ENCODE assay signal across 12 cellular contexts in the genomic region with DNA sequence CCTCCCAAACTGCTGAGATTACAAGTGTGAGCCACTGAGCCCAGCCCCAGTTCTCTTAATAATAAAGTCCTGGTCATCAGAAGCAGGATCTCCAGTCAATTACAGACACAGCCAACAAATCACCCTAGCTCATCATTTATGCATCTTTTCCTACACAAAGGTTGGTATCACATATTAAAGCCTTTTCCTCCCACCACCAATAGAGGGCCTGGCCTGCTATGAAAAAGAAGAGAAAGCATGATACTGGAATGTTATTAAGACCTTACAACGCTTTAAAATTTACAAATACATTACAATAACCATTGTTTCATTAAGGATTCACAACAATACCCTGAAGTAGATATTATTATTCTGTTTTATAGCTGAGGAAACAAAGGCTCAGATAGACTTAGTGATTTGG. TPM values are rescaled to one million over a fixed set of nuclear protein-coding genes. Genes with fewer than 3 reads are reported as not detected.
DNase-seq lines count a peak whose midpoint lies in the region; ATAC-seq and TF ChIP-seq lines count a peak whose summit lies in the region.
"Had no signal": no experiment of that assay in that cellular context is flagged by ENCODE, and none has a peak within 500 bp of the region (broad histone marks: within the 10 kb centered on the region; RNA-seq: fewer than 3 reads in every experiment).

No MANE protein-coding gene starts in this region.

- H3K36me3 Mint-ChIP-seq in osteocyte (ENCODE audit: unreplicated experiment) = no peaks in the 10 kb centered on the region

- ATAC-seq in GM19351 (IDR thresholded peaks at IDR 0.05; ENCODE audit: unreplicated experiment) = no peak
- ATAC-seq: left ventricle myocardium superior, sciatic nerve had no signal

- H3K4me1 Mint-ChIP-seq in osteocyte (ENCODE audit: unreplicated experiment) = no peaks in the 10 kb centered on the region

- in situ Hi-C loops in G401 (cut with HindIII; ENCODE audit: low sequenced_read_pairs) (no loop called here), GM13977 (cut with MboI; ENCODE audit: low pct_unique_long_range_greater_than_20kb, low sequenced_read_pairs, unreplicated experiment) (no loop called here)

- TF ChIP-seq CTCF in choroid plexus epithelial cell (conservative IDR thresholded peaks at IDR 0.05; ENCODE audit: low read depth, low read length) (peak; percentile 53), osteocyte (IDR thresholded peaks at IDR 0.05) (peak; percentile 58), GM13977 (IDR thresholded peaks at IDR 0.05; ENCODE audit: extremely low read depth, insufficient read depth, missing control alignments) (no peak)

- DNase-seq in G401 (ENCODE audit: low spot score) (peak; percentile 5), M059J (ENCODE audit: low read depth) (peak; percentile 1), choroid plexus epithelial cell (ENCODE audit: low read depth) (peak; percentile 20), osteocyte (ENCODE audit: extremely low spot score, unreplicated experiment) (no peak), NCI-H526 treated with DMSO at 0.1 percent for 48 hours (lab: John Stamatoyannopoulos, UW) (no peak), GM13977 (ENCODE audit: low spot score) (no peak)
- DNase-seq: amniotic stem cell, left ventricle myocardium superior, NCI-H446 treated with DMSO at 0.1 percent for 48 hours, T-helper 2 cell had no signal

- no peak overlapping the region for H3K4me3 ChIP-seq in choroid plexus epithelial cell (ENCODE audit: low read depth, low read length)

- H3K27me3 Mint-ChIP-seq in osteocyte (ENCODE audit: unreplicated experiment) = peaks cover 24% of the 10 kb centered on the region

- H3K9me3 Mint-ChIP-seq in osteocyte (ENCODE audit: unreplicated experiment) = no peaks in the 10 kb centered on the region

- no peak overlapping the region for H3K4me3 Mint-ChIP-seq in osteocyte (ENCODE audit: unreplicated experiment)

- H3K27ac Mint-ChIP-seq in osteocyte (ENCODE audit: unreplicated experiment) = no peak overlapping the region

RNA-seq across cellular contexts. Expression of gene VAX1, which starts 25.9 kb away (rescaled TPM):
- total RNA-seq in G401 (2014; rRNA removed; shearing (Covaris generic)) = not detected in 2 replicates
- not detected in 2 replicates for total RNA-seq in M059J (2014; rRNA removed; shearing (Covaris generic))
- 3.2 and 4.0 TPM in 2 replicates for total RNA-seq in osteocyte
- total RNA-seq: left ventricle myocardium superior, sciatic nerve had no signal

Comparison
In these comparisons a context has a peak if more than half of its experiments do, and no peak if none do; other contexts are left out.
1. DNase-seq: peak in G401 (single experiment), M059J (single experiment) and choroid plexus epithelial cell (single experiment); none in osteocyte (single experiment), NCI-H526 treated with DMSO at 0.1 percent for 48 hours (single experiment) and GM13977 (single experiment).